Comparison of ENCODE assay signal across 1 cellular context in genomic region chr3:120693439-120694172, GRCh38.
TF ChIP-seq lines count a peak whose summit lies in the region.

No MANE protein-coding gene starts in this region.

TF ChIP-seq in GM23338, 12 proteins besides CTCF, POLR2A, EP300 and RAD21 (continued from another document):
- no peak for TF ChIP-seq ZNF462 (CRISPR knock-in tag; IDR thresholded peaks at IDR 0.05)
- no peak for TF ChIP-seq CREB1 (CRISPR knock-in tag; IDR thresholded peaks at IDR 0.05; ENCODE audit: low read depth)
